In the genomic region with DNA sequence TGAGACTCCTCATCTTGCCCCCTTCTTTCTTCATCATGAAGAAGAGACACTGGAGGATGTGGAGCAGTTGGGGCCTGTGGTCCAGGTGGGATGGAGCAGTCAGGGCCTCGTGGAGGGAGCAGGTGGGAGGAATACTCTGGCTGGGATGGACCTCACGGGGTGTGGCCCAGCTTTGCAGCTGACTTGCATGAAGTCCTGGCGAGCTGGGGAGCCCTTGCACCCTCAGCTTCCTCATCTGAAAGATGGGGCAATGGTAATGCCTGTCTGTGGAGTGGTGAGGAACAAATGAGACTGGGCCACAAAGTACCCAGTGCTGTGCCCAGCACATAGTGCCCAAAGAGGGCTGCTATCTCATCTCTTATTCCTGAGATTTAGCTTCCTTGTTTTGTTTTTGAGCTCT, we compare ENCODE assay signal across 13 cellular contexts.
DNase-seq lines count a peak whose midpoint lies in the region; ATAC-seq and TF ChIP-seq lines count a peak whose summit lies in the region.
"Had no signal": no experiment of that assay in that cellular context is flagged by ENCODE, and none has a peak within 500 bp of the region (broad histone marks: within the 10 kb centered on the region; RNA-seq: fewer than 3 reads in every experiment).

No MANE protein-coding gene starts in this region.

- H3K27ac ChIP-seq in breast epithelium (peak overlapping the region; percentile 88 to 92), fibroblast of lung (ENCODE audit: insufficient read depth, low read length) (peak overlapping the region; percentile 53), osteoblast (ENCODE audit: low read depth, low read length) (peak overlapping the region; percentile 88)
- no peak overlapping the region for H3K27ac ChIP-seq in effector memory CD4-positive, alpha-beta T cell (ENCODE audit: insufficient read depth, low read length, poor library complexity, severe bottlenecking)

- no peaks in the 10 kb centered on the region for H3K9me3 Mint-ChIP-seq in MCF 10A (ENCODE audit: unreplicated experiment)
- no peaks in the 10 kb centered on the region for H3K9me3 Mint-ChIP-seq in type B pancreatic cell
- no peaks in the 10 kb centered on the region for H3K9me3 Mint-ChIP-seq in stimulated activated naive CD8-positive, alpha-beta T cell treated with anti-CD3 and anti-CD28 coated beads, Interleukin-15, amount 100 ng/mL, for 72 hours
- H3K9me3 Mint-ChIP-seq: immature natural killer cell had no signal

- CTCF ChIA-PET in MCF 10A (lab: Yijun Ruan, JAX): interaction anchor here (0.6 to 3.3 kb wide), 15 partner anchors 7 to 594 kb away, joined by 3 to 10 read pairs (median 4); no protein-coding TSS in a partner anchor

- TF ChIP-seq CTCF in breast epithelium (IDR thresholded peaks at IDR 0.05) (no peak), MCF 10A (IDR thresholded peaks at IDR 0.05; ENCODE audit: unreplicated experiment) (no peak), fibroblast of lung (conservative IDR thresholded peaks at IDR 0.05 in 1 of 2, IDR thresholded peaks at IDR 0.05 in 1 of 2; ENCODE audit: low read depth in 1 of 2, low read length in 2 of 2) (no peak), osteoblast (IDR thresholded peaks at IDR 0.05; ENCODE audit: extremely low read depth, low read depth, low read length) (no peak), type B pancreatic cell (conservative IDR thresholded peaks at IDR 0.05) (no peak)

- intact Hi-C loops in breast epithelium (cut with DNase I; ENCODE audit: low total_unique reads): loop anchor here (5.0 kb wide), 1 partner anchor 41 kb away; no protein-coding TSS in a partner anchor
- intact Hi-C loops in MCF 10A (cut with micrococcal nuclease): loop anchor here (1.0 to 2.0 kb wide), 2 partner anchors 42 to 197 kb away; no protein-coding TSS in a partner anchor

- TF ChIP-seq POLR2A in breast epithelium (IDR thresholded peaks at IDR 0.05): no peak

- H3K9me3 ChIP-seq in breast epithelium: no peaks in the 10 kb centered on the region
- H3K9me3 ChIP-seq in fibroblast of lung (ENCODE audit: control insufficient read depth, insufficient read depth, low read depth, low read length): no peaks in the 10 kb centered on the region
- H3K9me3 ChIP-seq in osteoblast (ENCODE audit: low read depth, low read length): no peaks in the 10 kb centered on the region
- no peaks in the 10 kb centered on the region for H3K9me3 ChIP-seq in effector memory CD4-positive, alpha-beta T cell (ENCODE audit: control insufficient read depth, low read length)
- H3K9me3 ChIP-seq: SJCRH30 had no signal

- H3K4me3 Mint-ChIP-seq in MCF 10A (ENCODE audit: unreplicated experiment) (no peak overlapping the region), type B pancreatic cell (peak overlapping the region; percentile 16)
- H3K4me3 Mint-ChIP-seq in stimulated activated naive CD8-positive, alpha-beta T cell treated with anti-CD3 and anti-CD28 coated beads, Interleukin-15, amount 100 ng/mL, for 72 hours: no peak overlapping the region
- H3K4me3 Mint-ChIP-seq: immature natural killer cell had no signal

- H3K79me2 ChIP-seq in fibroblast of lung (ENCODE audit: control insufficient read depth, insufficient read depth, low read length) (peaks cover 5% of the 10 kb centered on the region), osteoblast (ENCODE audit: insufficient read depth, low read length) (peaks cover 34% of the 10 kb centered on the region)

- H3K27me3 Mint-ChIP-seq in MCF 10A (ENCODE audit: insufficient read depth, unreplicated experiment) (no peaks in the 10 kb centered on the region), type B pancreatic cell (no peaks in the 10 kb centered on the region)
- H3K27me3 Mint-ChIP-seq in stimulated activated naive CD8-positive, alpha-beta T cell treated with anti-CD3 and anti-CD28 coated beads, Interleukin-15, amount 100 ng/mL, for 72 hours: peaks cover 9% of the 10 kb centered on the region

- H3K27ac Mint-ChIP-seq in MCF 10A (ENCODE audit: low read depth, unreplicated experiment) (no peak overlapping the region), type B pancreatic cell (no peak overlapping the region)
- H3K27ac Mint-ChIP-seq in stimulated activated naive CD8-positive, alpha-beta T cell treated with anti-CD3 and anti-CD28 coated beads, Interleukin-15, amount 100 ng/mL, for 72 hours: no peak overlapping the region
- H3K27ac Mint-ChIP-seq: immature natural killer cell had no signal

- no peaks in the 10 kb centered on the region for H3K27me3 ChIP-seq in breast epithelium
- no peaks in the 10 kb centered on the region for H3K27me3 ChIP-seq in fibroblast of lung (ENCODE audit: control insufficient read depth, insufficient read depth, low read length)
- H3K27me3 ChIP-seq in osteoblast (ENCODE audit: insufficient read depth, low read length): no peaks in the 10 kb centered on the region
- H3K27me3 ChIP-seq in effector memory CD4-positive, alpha-beta T cell (replicated peaks; ENCODE audit: control insufficient read depth, insufficient read depth, low read length, poor library complexity, severe bottlenecking): no peaks in the 10 kb centered on the region
- H3K27me3 ChIP-seq: SJCRH30 had no signal

- POLR2A ChIA-PET in MCF 10A (lab: Yijun Ruan, JAX): interaction anchor here (0.8 to 1.4 kb wide), 3 partner anchors 9 to 43 kb away, joined by 4 to 7 read pairs (median 5); no protein-coding TSS in a partner anchor

- H3K4me1 ChIP-seq in breast epithelium (peaks cover 12 to 36% of the 10 kb centered on the region in 2 donors), fibroblast of lung (ENCODE audit: control insufficient read depth, extremely low read depth, insufficient read depth, low read length) (peaks cover 28% of the 10 kb centered on the region), osteoblast (ENCODE audit: insufficient read depth, low read length) (peaks cover 31% of the 10 kb centered on the region)
- no peaks in the 10 kb centered on the region for H3K4me1 ChIP-seq in effector memory CD4-positive, alpha-beta T cell (ENCODE audit: control insufficient read depth, insufficient read depth, low read length, poor library complexity, severe bottlenecking)

- BruUV-seq in MCF 10A (replicated peaks; lab: Mats Ljungman, UMichigan): no TSS peak

- H3K9ac ChIP-seq in fibroblast of lung (ENCODE audit: insufficient read depth, low read length): no peak overlapping the region

- no peaks in the 10 kb centered on the region for H3K36me3 ChIP-seq in breast epithelium
- no peaks in the 10 kb centered on the region for H3K36me3 ChIP-seq in fibroblast of lung (ENCODE audit: control insufficient read depth, insufficient read depth, low read length)
- H3K36me3 ChIP-seq in osteoblast (ENCODE audit: insufficient read depth, low read length): no peaks in the 10 kb centered on the region
- no peaks in the 10 kb centered on the region for H3K36me3 ChIP-seq in effector memory CD4-positive, alpha-beta T cell (ENCODE audit: control insufficient read depth, insufficient read depth, low read length)
- H3K36me3 ChIP-seq: SJCRH30 had no signal

- H3K4me1 Mint-ChIP-seq in MCF 10A (ENCODE audit: insufficient read depth, unreplicated experiment) (peaks cover 14% of the 10 kb centered on the region), type B pancreatic cell (ENCODE audit: unreplicated experiment) (peaks cover 53% of the 10 kb centered on the region)
- peaks cover 6% of the 10 kb centered on the region for H3K4me1 Mint-ChIP-seq in stimulated activated naive CD8-positive, alpha-beta T cell treated with anti-CD3 and anti-CD28 coated beads, Interleukin-15, amount 100 ng/mL, for 72 hours

- H2AFZ ChIP-seq in fibroblast of lung (ENCODE audit: low read length) (no peak overlapping the region), osteoblast (ENCODE audit: low read length) (no peak overlapping the region)

- H3K4me3 ChIP-seq in breast epithelium (peak overlapping the region in 2 of 3 donors; percentile 44 to 64), fibroblast of lung (replicated peaks in 1 of 4; ENCODE audit: control extremely low read depth in 1 of 4, insufficient read depth in 1 of 4, low read depth in 3 of 4, low read length in 4 of 4) (peak overlapping the region in 2 of 4 experiments; percentile 66 to 70), osteoblast (ENCODE audit: insufficient read depth, low read length) (peak overlapping the region; percentile 71)
- H3K4me3 ChIP-seq in effector memory CD4-positive, alpha-beta T cell (ENCODE audit: insufficient read depth, low read depth, low read length, poor library complexity, severe bottlenecking): no peak overlapping the region

- H3K36me3 Mint-ChIP-seq in MCF 10A (ENCODE audit: insufficient read depth, unreplicated experiment) (no peaks in the 10 kb centered on the region), type B pancreatic cell (no peaks in the 10 kb centered on the region)

- H4K20me1 ChIP-seq in fibroblast of lung (ENCODE audit: control insufficient read depth, extremely low read depth, insufficient read depth, low read length) (no peaks in the 10 kb centered on the region), osteoblast (ENCODE audit: insufficient read depth, low read length) (peaks cover 9% of the 10 kb centered on the region)

- no peak for DNase-seq in breast epithelium (ENCODE audit: low spot score in 2 of 2)
- DNase-seq in MCF 10A (ENCODE audit: unreplicated experiment): no peak
- DNase-seq in fibroblast of lung (ENCODE audit: low read depth in 2 of 2): no peak
- no peak for DNase-seq in osteoblast (ENCODE audit: insufficient read length, low spot score, missing footprints)
- no peak for DNase-seq in type B pancreatic cell (ENCODE audit: extremely low spot score, unreplicated experiment)
- no peak for DNase-seq in effector memory CD4-positive, alpha-beta T cell
- DNase-seq in dedifferentiated amniotic fluid mesenchymal stem cell (ENCODE audit: extremely low spot score): no peak
- no peak for DNase-seq in stimulated activated naive CD8-positive, alpha-beta T cell treated with anti-CD3 and anti-CD28 coated beads, Interleukin-15, amount 100 ng/mL, for 72 hours
- DNase-seq: activated CD4-positive, CD25-positive, alpha-beta regulatory T cell treated with anti-CD3 and anti-CD28 coated beads, Interleukin-2, amount 50 U/mL, for 72 hours; DMS53; effector CD4-positive, alpha-beta T cell; immature natural killer cell had no signal

- H3K4me2 ChIP-seq in fibroblast of lung (ENCODE audit: extremely low read depth, insufficient read depth, low read length): no peak overlapping the region
- peak overlapping the region; percentile 82 for H3K4me2 ChIP-seq in osteoblast (ENCODE audit: insufficient read depth, low read length)

- ATAC-seq in stimulated activated naive CD8-positive, alpha-beta T cell treated with anti-CD3 and anti-CD28 coated beads, Interleukin-15, amount 100 ng/mL, for 72 hours: no peak
